In genomic region chr22:25153961-25154685, GRCh38 we compare ENCODE assay signal across 10 cellular contexts. TPM values are rescaled to one million over a fixed set of nuclear protein-coding genes. Genes with fewer than 3 reads are reported as not detected.
A peak's percentile ranks its signal among the peaks of the same experiment; 100 is the strongest.
DNase-seq lines count a peak whose midpoint lies in the region; ATAC-seq and TF ChIP-seq lines count a peak whose summit lies in the region.
"Had no signal": no experiment of that assay in that cellular context is flagged by ENCODE, and none has a peak within 500 bp of the region (broad histone marks: within the 10 kb centered on the region; RNA-seq: fewer than 3 reads in every experiment).

No MANE protein-coding gene starts in this region.

- TF ChIP-seq CTCF in RWPE2 (IDR thresholded peaks at IDR 0.05; ENCODE audit: poor library complexity, severe bottlenecking) = no peak
- TF ChIP-seq CTCF in esophagus squamous epithelium (IDR thresholded peaks at IDR 0.05) = no peak
- TF ChIP-seq CTCF in nephron progenitor cell (IDR thresholded peaks at IDR 0.05) = no peak

- H3K36me3 Mint-ChIP-seq in nephron progenitor cell (ENCODE audit: low read depth) = no peaks in the 10 kb centered on the region
- H3K36me3 Mint-ChIP-seq: activated CD4-positive, alpha-beta memory T cell treated with anti-CD3 and anti-CD28 coated beads for 36 hours; CD4-positive, CD25-positive, alpha-beta regulatory T cell had no signal

- intact Hi-C loops in esophagus squamous epithelium (cut with DNase I) = no loop called here

- H3K27ac ChIP-seq in RWPE2 (ENCODE audit: poor library complexity, severe bottlenecking) (peak overlapping the region; percentile 46), esophagus squamous epithelium (peak overlapping the region; percentile 68 to 88 (median 81)), muscle layer of colon (ENCODE audit: low read depth, low read length) (peak overlapping the region; percentile 36)

- no peak overlapping the region for H3K27ac Mint-ChIP-seq in nephron progenitor cell
- H3K27ac Mint-ChIP-seq: activated CD4-positive, alpha-beta memory T cell treated with anti-CD3 and anti-CD28 coated beads for 36 hours; CD4-positive, CD25-positive, alpha-beta regulatory T cell had no signal

- peak; percentile 96 for ATAC-seq in RWPE2 (ENCODE audit: low read depth)

- DNase-seq in AG20443 (ENCODE audit: low spot score) (peak; percentile 85), RWPE2 (ENCODE audit: low spot score) (peak; percentile 86), esophagus squamous epithelium (lab: John Stamatoyannopoulos, UW) (no peak), nephron progenitor cell (no peak), NCI-H748 treated with DMSO at 0.1 percent for 48 hours (lab: John Stamatoyannopoulos, UW) (no peak), putamen (ENCODE audit: low spot score) (no peak), NCI-H1694 treated with DMSO at 0.1 percent for 48 hours (lab: John Stamatoyannopoulos, UW) (no peak)
- DNase-seq: activated CD4-positive, alpha-beta memory T cell treated with anti-CD3 and anti-CD28 coated beads for 36 hours; CD4-positive, CD25-positive, alpha-beta regulatory T cell had no signal

- H3K4me1 Mint-ChIP-seq in nephron progenitor cell = no peaks in the 10 kb centered on the region
- H3K4me1 Mint-ChIP-seq: CD4-positive, CD25-positive, alpha-beta regulatory T cell had no signal

- H3K4me3 Mint-ChIP-seq in nephron progenitor cell = no peak overlapping the region
- H3K4me3 Mint-ChIP-seq: activated CD4-positive, alpha-beta memory T cell treated with anti-CD3 and anti-CD28 coated beads for 36 hours; CD4-positive, CD25-positive, alpha-beta regulatory T cell had no signal

- H3K27me3 ChIP-seq in RWPE2 (ENCODE audit: insufficient read depth, poor library complexity, severe bottlenecking) (no peaks in the 10 kb centered on the region), esophagus squamous epithelium (no peaks in the 10 kb centered on the region), muscle layer of colon (ENCODE audit: control insufficient read depth in 1 of 2, insufficient read depth in 2 of 2, low read length in 2 of 2) (no peaks in the 10 kb centered on the region)

- 20 to 40% methylated on average over 3 of the region's 8 CpGs for WGBS in esophagus squamous epithelium, 2 donors

- H3K9me3 ChIP-seq in RWPE2 (ENCODE audit: severe bottlenecking) (no peaks in the 10 kb centered on the region), esophagus squamous epithelium (no peaks in the 10 kb centered on the region), muscle layer of colon (ENCODE audit: low read length) (no peaks in the 10 kb centered on the region)

- H3K9me3 Mint-ChIP-seq in nephron progenitor cell = no peaks in the 10 kb centered on the region
- H3K9me3 Mint-ChIP-seq: activated CD4-positive, alpha-beta memory T cell treated with anti-CD3 and anti-CD28 coated beads for 36 hours; CD4-positive, CD25-positive, alpha-beta regulatory T cell had no signal

- 0 out of 2 replicates have a peak, but pooled peaks cover 3% of the 10 kb centered on the region for H3K36me3 ChIP-seq in RWPE2 (ENCODE audit: low read depth)
- H3K36me3 ChIP-seq in esophagus squamous epithelium = peaks cover 0 to 6% (median 0%) of the 10 kb centered on the region in 3 donors
- H3K36me3 ChIP-seq in muscle layer of colon (ENCODE audit: insufficient read depth, low read length) = no peaks in the 10 kb centered on the region

- H3K4me1 ChIP-seq in RWPE2 (ENCODE audit: insufficient read depth, poor library complexity, severe bottlenecking) (peaks cover 12% of the 10 kb centered on the region), esophagus squamous epithelium (peaks cover 33 to 91% (median 43%) of the 10 kb centered on the region in 3 donors), muscle layer of colon (ENCODE audit: insufficient read depth, low read length) (peaks cover 27% of the 10 kb centered on the region)

- H3K4me3 ChIP-seq in RWPE2 (ENCODE audit: severe bottlenecking) (no peak overlapping the region), esophagus squamous epithelium (no peak overlapping the region), muscle layer of colon (ENCODE audit: low read depth in 1 of 2, low read length in 2 of 2) (peak overlapping the region in 1 of 2 donors; percentile 21)

- no peak for TF ChIP-seq POLR2A in esophagus squamous epithelium (IDR thresholded peaks at IDR 0.05)

- peaks cover 3% of the 10 kb centered on the region for H3K27me3 Mint-ChIP-seq in nephron progenitor cell (ENCODE audit: low read depth, poor library complexity)
- H3K27me3 Mint-ChIP-seq: activated CD4-positive, alpha-beta memory T cell treated with anti-CD3 and anti-CD28 coated beads for 36 hours; CD4-positive, CD25-positive, alpha-beta regulatory T cell had no signal

- H3K9ac ChIP-seq in muscle layer of colon (ENCODE audit: low read length) = no peak overlapping the region

RNA-seq across cellular contexts. Expression of gene CRYBB3, which starts 45.5 kb away (rescaled TPM):
- not detected for total RNA-seq in esophagus squamous epithelium
- total RNA-seq: CD4-positive, CD25-positive, alpha-beta regulatory T cell had no signal

Comparison
In these comparisons a context has a peak if more than half of its experiments do, and no peak if none do; other contexts are left out.
1. DNase-seq: peak in AG20443 (single experiment) and RWPE2 (single experiment); none in esophagus squamous epithelium (single experiment), nephron progenitor cell (single experiment), NCI-H748 treated with DMSO at 0.1 percent for 48 hours (single experiment), putamen (single experiment) and NCI-H1694 treated with DMSO at 0.1 percent for 48 hours (single experiment).
2. Peak in every context shown above with its lines, with median percentiles within 50 percentile points of each other: H3K27ac ChIP-seq.